8 cellular contexts compared by ENCODE assay signal in genomic region chr9:38546502-38547163, GRCh38.
DNase-seq lines count a peak whose midpoint lies in the region; ATAC-seq lines count a peak whose summit lies in the region.
"Not testable (repeated sequence)": the region's sequence is repeated elsewhere in the genome, so short reads cannot be mapped to it uniquely, and the experiment has no call there.

No MANE protein-coding gene starts in this region.

- peak overlapping the region; percentile 97 to 98 for H3K27ac Mint-ChIP-seq in T-cell
- H3K27ac Mint-ChIP-seq in activated T-cell treated with anti-CD3 and anti-CD28 coated beads, Interleukin-2, amount 50 U/mL, for 72 hours = peak overlapping the region; percentile 86
- not testable (repeated sequence) for H3K27ac Mint-ChIP-seq in activated naive CD8-positive, alpha-beta T cell treated with anti-CD3 and anti-CD28 coated beads for 36 hours
- H3K27ac Mint-ChIP-seq in naive thymus-derived CD4-positive, alpha-beta T cell = peak overlapping the region; percentile 78 to 96 (median 90)

- peak overlapping the region; percentile 29 for H3K27ac ChIP-seq in naive thymus-derived CD4-positive, alpha-beta T cell (ENCODE audit: low read depth, low read length)

- not testable (repeated sequence) for H3K9me3 ChIP-seq in naive thymus-derived CD4-positive, alpha-beta T cell (ENCODE audit: control insufficient read depth in 2 of 3, low read length in 3 of 3)

- DNase-seq in CD1c-positive myeloid dendritic cell (ENCODE audit: extremely low spot score) = peak; percentile 5
- DNase-seq in T-cell = peak in 27 of 34 experiments; percentile 4 to 45 (median 29)
- peak; percentile 41 to 47 for DNase-seq in activated CD4-positive, alpha-beta T cell treated with anti-CD3 and anti-CD28 coated beads, Interleukin-2, amount 50 U/mL, for 48 hours
- peak; percentile 7 to 23 for DNase-seq in activated T-cell treated with anti-CD3 and anti-CD28 coated beads, Interleukin-2, amount 50 U/mL, for 72 hours
- DNase-seq in activated naive CD8-positive, alpha-beta T cell treated with anti-CD3 and anti-CD28 coated beads for 36 hours = peak; percentile 9
- DNase-seq in naive thymus-derived CD4-positive, alpha-beta T cell = peak in 7 of 9 donors; percentile 7 to 66 (median 43)
- peak; percentile 19 for DNase-seq in stimulated activated CD4-positive, alpha-beta T cell treated with anti-CD3 and anti-CD28 coated beads, Interleukin-4, amount 100 ng/mL, for 1 hour
- DNase-seq in stimulated activated CD8-positive, alpha-beta memory T cell treated with anti-CD3 and anti-CD28 coated beads, Interleukin-4, amount 100 ng/mL, for 24 hours (ENCODE audit: low read depth) = peak; percentile 23

- CTCF ChIA-PET in T-cell (lab: Charles Lee); naive thymus-derived CD4-positive, alpha-beta T cell (lab: Charles Lee): not testable (repeated sequence)

- H3K36me3 Mint-ChIP-seq in T-cell; activated T-cell treated with anti-CD3 and anti-CD28 coated beads, Interleukin-2, amount 50 U/mL, for 72 hours (ENCODE audit: insufficient read depth in 2 of 2); activated naive CD8-positive, alpha-beta T cell treated with anti-CD3 and anti-CD28 coated beads for 36 hours: not testable (repeated sequence)
- peaks cover 3 to 12% (median 5%) of the 10 kb centered on the region in 5 donors for H3K36me3 Mint-ChIP-seq in naive thymus-derived CD4-positive, alpha-beta T cell

- peaks cover 37 to 49% (median 44%) of the 10 kb centered on the region in 3 donors for H3K4me1 Mint-ChIP-seq in T-cell
- peaks cover 21% of the 10 kb centered on the region for H3K4me1 Mint-ChIP-seq in activated T-cell treated with anti-CD3 and anti-CD28 coated beads, Interleukin-2, amount 50 U/mL, for 72 hours (ENCODE audit: low read depth)
- H3K4me1 Mint-ChIP-seq in activated naive CD8-positive, alpha-beta T cell treated with anti-CD3 and anti-CD28 coated beads for 36 hours = peaks cover 13% of the 10 kb centered on the region
- peaks cover 13 to 64% (median 58%) of the 10 kb centered on the region in 7 donors for H3K4me1 Mint-ChIP-seq in naive thymus-derived CD4-positive, alpha-beta T cell

- H3K4me3 Mint-ChIP-seq in T-cell = peak overlapping the region; percentile 44 to 73 (median 63)
- H3K4me3 Mint-ChIP-seq in activated T-cell treated with anti-CD3 and anti-CD28 coated beads, Interleukin-2, amount 50 U/mL, for 72 hours; activated naive CD8-positive, alpha-beta T cell treated with anti-CD3 and anti-CD28 coated beads for 36 hours: not testable (repeated sequence)
- peak overlapping the region; percentile 48 to 81 (median 66) for H3K4me3 Mint-ChIP-seq in naive thymus-derived CD4-positive, alpha-beta T cell

- H3K36me3 ChIP-seq in naive thymus-derived CD4-positive, alpha-beta T cell (ENCODE audit: control insufficient read depth in 2 of 3, insufficient read depth in 3 of 3, low read length in 3 of 3) = not testable (repeated sequence)

- intact Hi-C loops in naive thymus-derived CD4-positive, alpha-beta T cell (cut with micrococcal nuclease) = not testable (repeated sequence)

- peaks cover 12 to 36% of the 10 kb centered on the region in 2 donors for H3K4me1 ChIP-seq in naive thymus-derived CD4-positive, alpha-beta T cell (ENCODE audit: control insufficient read depth in 2 of 2, insufficient read depth in 2 of 2, low read length in 2 of 2)

- H3K27me3 Mint-ChIP-seq in T-cell; activated T-cell treated with anti-CD3 and anti-CD28 coated beads, Interleukin-2, amount 50 U/mL, for 72 hours (ENCODE audit: low read depth); activated naive CD8-positive, alpha-beta T cell treated with anti-CD3 and anti-CD28 coated beads for 36 hours; naive thymus-derived CD4-positive, alpha-beta T cell: not testable (repeated sequence)

- peak in 2 of 4 experiments; percentile 26 to 61 for ATAC-seq in T-cell (replicated peaks in 1 of 4)
- ATAC-seq in activated T-cell treated with anti-CD3 and anti-CD28 coated beads, Interleukin-2, amount 50 U/mL, for 72 hours (replicated peaks in 1 of 2); naive thymus-derived CD4-positive, alpha-beta T cell: not testable (repeated sequence)

- H3K9me3 Mint-ChIP-seq in T-cell = peaks cover 0 to 12% (median 6%) of the 10 kb centered on the region in 3 donors
- not testable (repeated sequence) for H3K9me3 Mint-ChIP-seq in activated T-cell treated with anti-CD3 and anti-CD28 coated beads, Interleukin-2, amount 50 U/mL, for 72 hours; activated naive CD8-positive, alpha-beta T cell treated with anti-CD3 and anti-CD28 coated beads for 36 hours
- peaks cover 0 to 18% (median 8%) of the 10 kb centered on the region in 11 donors for H3K9me3 Mint-ChIP-seq in naive thymus-derived CD4-positive, alpha-beta T cell

- H3K27me3 ChIP-seq in naive thymus-derived CD4-positive, alpha-beta T cell (ENCODE audit: control insufficient read depth in 2 of 2, insufficient read depth in 2 of 2, low read length in 2 of 2) = not testable (repeated sequence)

- H3K4me3 ChIP-seq in naive thymus-derived CD4-positive, alpha-beta T cell (ENCODE audit: low read length) = not testable (repeated sequence)

- POLR2A ChIA-PET in T-cell (lab: Charles Lee); naive thymus-derived CD4-positive, alpha-beta T cell (lab: Charles Lee): not testable (repeated sequence)
